In the genomic region with DNA sequence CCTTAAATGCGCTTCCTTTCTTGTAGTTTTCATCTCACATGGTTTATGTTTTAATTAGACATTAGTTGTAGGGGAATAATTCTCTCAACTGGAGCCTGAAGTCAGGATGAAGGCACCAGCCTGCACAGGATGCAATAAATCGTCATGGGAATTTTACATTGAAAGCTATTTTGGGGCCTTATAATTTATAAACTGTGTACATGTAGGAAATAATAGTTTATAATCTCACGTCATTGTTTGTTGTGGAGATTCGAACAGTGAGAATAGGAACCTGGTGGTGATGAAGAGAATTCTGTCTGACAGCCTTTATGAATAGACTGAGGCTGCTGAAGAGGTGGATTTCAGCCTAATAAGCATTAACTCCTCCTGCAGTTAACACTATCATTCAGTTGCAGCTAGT, we compare ENCODE assay signal across 13 cellular contexts.
DNase-seq lines count a peak whose midpoint lies in the region; ATAC-seq and TF ChIP-seq lines count a peak whose summit lies in the region.
"Had no signal": no experiment of that assay in that cellular context is flagged by ENCODE, and none has a peak within 500 bp of the region (broad histone marks: within the 10 kb centered on the region; RNA-seq: fewer than 3 reads in every experiment).

No MANE protein-coding gene starts in this region.

- POLR2A ChIA-PET in MCF 10A (lab: Yijun Ruan, JAX): interaction anchor here (1.0 to 1.5 kb wide), 5 partner anchors 17 to 124 kb away, joined by 3 to 4 read pairs (median 3); no protein-coding TSS in a partner anchor

- no peak for TF ChIP-seq CTCF in mammary epithelial cell (conservative IDR thresholded peaks at IDR 0.05 in 1 of 2, IDR thresholded peaks at IDR 0.05 in 1 of 2; ENCODE audit: extremely low read depth in 1 of 2, insufficient read depth in 1 of 2, low read depth in 1 of 2, low read length in 2 of 2)
- TF ChIP-seq CTCF in MCF 10A (IDR thresholded peaks at IDR 0.05; ENCODE audit: unreplicated experiment): no peak
- no peak for TF ChIP-seq CTCF in foreskin keratinocyte (conservative IDR thresholded peaks at IDR 0.05)

- 98% methylated on average over 4 of the region's 4 CpGs for WGBS in mammary epithelial cell (ENCODE audit: low coverage, missing lambda C conversion rate)

- BruUV-seq in mammary epithelial cell (replicated peaks; lab: Mats Ljungman, UMichigan) (no TSS peak), MCF 10A (replicated peaks; lab: Mats Ljungman, UMichigan) (no TSS peak)

- no peak for DNase-seq in mammary epithelial cell
- no peak for DNase-seq in MCF 10A (ENCODE audit: unreplicated experiment)
- DNase-seq in foreskin keratinocyte: no peak
- DNase-seq in medulla oblongata (ENCODE audit: extremely low spot score): no peak
- DNase-seq in T1000 (lab: John Stamatoyannopoulos, UW): no peak
- DNase-seq: ACHN; CD4-positive, alpha-beta memory T cell; DMS79; GOT3; H9 had no signal

- H3K27ac ChIP-seq in mammary epithelial cell (ENCODE audit: insufficient read depth, low read depth, low read length) (peak overlapping the region; percentile 21), foreskin keratinocyte (peak overlapping the region; percentile 7)
- H3K27ac ChIP-seq: C4-2B had no signal

- no peak overlapping the region for H3K4me3 Mint-ChIP-seq in MCF 10A (ENCODE audit: unreplicated experiment)
- no peak overlapping the region for H3K4me3 Mint-ChIP-seq in dendritic cell treated with granulocyte-macrophage colony-stimulating factor and Interleukin-4, amounts not matched to agents 40 ng/mL and 50 ng/mL, for 4 days
- H3K4me3 Mint-ChIP-seq: CD4-positive, alpha-beta memory T cell; H9 had no signal

- CTCF ChIA-PET in mammary epithelial cell (lab: Charles Lee; ENCODE audit: low non-redundant PET): interaction anchor here (0.5 to 0.7 kb wide), 2 partner anchors 37 to 1154 kb away, joined by 4 to 13 read pairs; no protein-coding TSS in a partner anchor
- CTCF ChIA-PET in MCF 10A (lab: Yijun Ruan, JAX): interaction anchor here (1.2 kb wide), 1 partner anchor 18 kb away, joined by 4 read pairs; no protein-coding TSS in a partner anchor

- no peak overlapping the region for H3K9ac ChIP-seq in mammary epithelial cell (ENCODE audit: insufficient read depth, low read length)

- in situ Hi-C loops in mammary epithelial cell (cut with MboI; ENCODE audit: low sequenced_read_pairs in 2 of 2): no loop called here

- H3K4me3 ChIP-seq in mammary epithelial cell (replicated peaks in 1 of 3; ENCODE audit: insufficient read depth in 1 of 3, low read depth in 2 of 3, low read length in 3 of 3): no peak overlapping the region

- no peaks in the 10 kb centered on the region for H3K27me3 ChIP-seq in mammary epithelial cell (ENCODE audit: insufficient read depth, low read length)
- no peaks in the 10 kb centered on the region for H3K27me3 ChIP-seq in foreskin keratinocyte

- dilution Hi-C loops in mammary epithelial cell (cut with HindIII; ENCODE audit: low sequenced_read_pairs): no loop called here

- H3K4me1 Mint-ChIP-seq in MCF 10A (ENCODE audit: insufficient read depth, unreplicated experiment): peaks cover 35% of the 10 kb centered on the region
- H3K4me1 Mint-ChIP-seq in dendritic cell treated with granulocyte-macrophage colony-stimulating factor and Interleukin-4, amounts not matched to agents 40 ng/mL and 50 ng/mL, for 4 days (ENCODE audit: low read depth): peaks cover 60% of the 10 kb centered on the region

- no peaks in the 10 kb centered on the region for H3K36me3 ChIP-seq in mammary epithelial cell (ENCODE audit: insufficient read depth, low read length)

- H3K36me3 Mint-ChIP-seq in MCF 10A (ENCODE audit: insufficient read depth, unreplicated experiment): no peaks in the 10 kb centered on the region
- H3K36me3 Mint-ChIP-seq in dendritic cell treated with granulocyte-macrophage colony-stimulating factor and Interleukin-4, amounts not matched to agents 40 ng/mL and 50 ng/mL, for 4 days (ENCODE audit: low read depth): peaks cover 9% of the 10 kb centered on the region

- no peaks in the 10 kb centered on the region for H3K27me3 Mint-ChIP-seq in MCF 10A (ENCODE audit: insufficient read depth, unreplicated experiment)
- no peaks in the 10 kb centered on the region for H3K27me3 Mint-ChIP-seq in dendritic cell treated with granulocyte-macrophage colony-stimulating factor and Interleukin-4, amounts not matched to agents 40 ng/mL and 50 ng/mL, for 4 days
- H3K27me3 Mint-ChIP-seq: CD4-positive, alpha-beta memory T cell had no signal

- H3K4me2 ChIP-seq in mammary epithelial cell (ENCODE audit: insufficient read depth, low read depth, low read length): peak overlapping the region; percentile 9

- peaks cover 99% of the 10 kb centered on the region for H3K79me2 ChIP-seq in mammary epithelial cell (ENCODE audit: insufficient read depth, low read length)

- no peak for ATAC-seq in foreskin keratinocyte
- no peak for ATAC-seq in GM19324 (IDR thresholded peaks at IDR 0.05; ENCODE audit: low FRiP score, unreplicated experiment)

- no peaks in the 10 kb centered on the region for H3K9me3 ChIP-seq in mammary epithelial cell (replicated peaks; ENCODE audit: insufficient read depth, low read length)

- no peaks in the 10 kb centered on the region for H3K9me3 Mint-ChIP-seq in MCF 10A (ENCODE audit: unreplicated experiment)
- no peaks in the 10 kb centered on the region for H3K9me3 Mint-ChIP-seq in dendritic cell treated with granulocyte-macrophage colony-stimulating factor and Interleukin-4, amounts not matched to agents 40 ng/mL and 50 ng/mL, for 4 days
- H3K9me3 Mint-ChIP-seq: CD4-positive, alpha-beta memory T cell; H9 had no signal

- H2AFZ ChIP-seq in mammary epithelial cell (ENCODE audit: low read depth, low read length): no peak overlapping the region

- H3K4me1 ChIP-seq in mammary epithelial cell (ENCODE audit: insufficient read depth, low read length) (peaks cover 26% of the 10 kb centered on the region), foreskin keratinocyte (peaks cover 26% of the 10 kb centered on the region)

- intact Hi-C loops in mammary epithelial cell (cut with micrococcal nuclease): no loop called here
- intact Hi-C loops in MCF 10A (cut with micrococcal nuclease): no loop called here
- intact Hi-C loops in dendritic cell treated with granulocyte-macrophage colony-stimulating factor and Interleukin-4, amounts not matched to agents 40 ng/mL and 50 ng/mL, for 4 days (cut with micrococcal nuclease): no loop called here

- no peak overlapping the region for H3K27ac Mint-ChIP-seq in MCF 10A (ENCODE audit: low read depth, unreplicated experiment)
- H3K27ac Mint-ChIP-seq in dendritic cell treated with granulocyte-macrophage colony-stimulating factor and Interleukin-4, amounts not matched to agents 40 ng/mL and 50 ng/mL, for 4 days: peak overlapping the region; percentile 34

- peaks cover 2% of the 10 kb centered on the region for H4K20me1 ChIP-seq in mammary epithelial cell (ENCODE audit: insufficient read depth, low read length)
